Comparison of ENCODE assay signal across 1 cellular context in the genomic region with DNA sequence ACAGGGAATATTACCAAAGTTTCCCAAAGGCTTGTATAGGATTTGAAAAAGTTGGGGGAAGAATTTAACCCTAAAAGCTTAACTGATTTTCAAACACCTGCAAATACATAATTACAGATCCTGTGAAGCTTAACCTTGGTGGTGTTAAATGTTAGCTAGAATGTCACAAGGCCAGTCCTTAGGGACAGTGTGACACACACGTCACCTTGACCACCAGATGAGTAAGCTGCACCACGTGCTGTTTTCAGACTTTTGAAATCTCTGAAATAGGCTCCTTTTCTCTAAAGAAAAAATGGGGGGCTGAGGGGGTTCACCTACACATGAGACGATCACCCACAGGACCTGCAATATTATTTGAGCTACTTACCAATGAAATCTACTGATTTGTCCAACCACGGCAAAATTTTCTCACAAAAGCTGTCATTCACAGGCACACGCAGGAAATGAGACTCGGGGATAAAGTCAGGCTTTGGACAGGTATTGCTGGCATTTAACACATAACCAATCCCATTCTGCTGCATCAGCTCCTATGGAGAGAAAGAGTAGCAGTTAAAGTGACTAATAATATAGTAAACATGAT.
TF ChIP-seq lines count a peak whose summit lies in the region.

No MANE protein-coding gene starts in this region.

TF ChIP-seq in GM12878, 131 proteins besides CTCF, POLR2A, EP300 and RAD21 (continued from another document and continues in another):
- TF ChIP-seq, protein P1, sequence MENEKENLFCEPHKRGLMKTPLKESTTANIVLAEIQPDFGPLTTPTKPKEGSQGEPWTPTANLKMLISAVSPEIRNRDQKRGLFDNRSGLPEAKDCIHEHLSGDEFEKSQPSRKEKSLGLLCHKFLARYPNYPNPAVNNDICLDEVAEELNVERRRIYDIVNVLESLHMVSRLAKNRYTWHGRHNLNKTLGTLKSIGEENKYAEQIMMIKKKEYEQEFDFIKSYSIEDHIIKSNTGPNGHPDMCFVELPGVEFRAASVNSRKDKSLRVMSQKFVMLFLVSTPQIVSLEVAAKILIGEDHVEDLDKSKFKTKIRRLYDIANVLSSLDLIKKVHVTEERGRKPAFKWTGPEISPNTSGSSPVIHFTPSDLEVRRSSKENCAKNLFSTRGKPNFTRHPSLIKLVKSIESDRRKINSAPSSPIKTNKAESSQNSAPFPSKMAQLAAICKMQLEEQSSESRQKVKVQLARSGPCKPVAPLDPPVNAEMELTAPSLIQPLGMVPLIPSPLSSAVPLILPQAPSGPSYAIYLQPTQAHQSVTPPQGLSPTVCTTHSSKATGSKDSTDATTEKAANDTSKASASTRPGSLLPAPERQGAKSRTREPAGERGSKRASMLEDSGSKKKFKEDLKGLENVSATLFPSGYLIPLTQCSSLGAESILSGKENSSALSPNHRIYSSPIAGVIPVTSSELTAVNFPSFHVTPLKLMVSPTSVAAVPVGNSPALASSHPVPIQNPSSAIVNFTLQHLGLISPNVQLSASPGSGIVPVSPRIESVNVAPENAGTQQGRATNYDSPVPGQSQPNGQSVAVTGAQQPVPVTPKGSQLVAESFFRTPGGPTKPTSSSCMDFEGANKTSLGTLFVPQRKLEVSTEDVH (IDR thresholded peaks at IDR 0.05; ENCODE audit: low read depth, partially characterized antibody) = peak; percentile 59
- TF ChIP-seq, protein P2, sequence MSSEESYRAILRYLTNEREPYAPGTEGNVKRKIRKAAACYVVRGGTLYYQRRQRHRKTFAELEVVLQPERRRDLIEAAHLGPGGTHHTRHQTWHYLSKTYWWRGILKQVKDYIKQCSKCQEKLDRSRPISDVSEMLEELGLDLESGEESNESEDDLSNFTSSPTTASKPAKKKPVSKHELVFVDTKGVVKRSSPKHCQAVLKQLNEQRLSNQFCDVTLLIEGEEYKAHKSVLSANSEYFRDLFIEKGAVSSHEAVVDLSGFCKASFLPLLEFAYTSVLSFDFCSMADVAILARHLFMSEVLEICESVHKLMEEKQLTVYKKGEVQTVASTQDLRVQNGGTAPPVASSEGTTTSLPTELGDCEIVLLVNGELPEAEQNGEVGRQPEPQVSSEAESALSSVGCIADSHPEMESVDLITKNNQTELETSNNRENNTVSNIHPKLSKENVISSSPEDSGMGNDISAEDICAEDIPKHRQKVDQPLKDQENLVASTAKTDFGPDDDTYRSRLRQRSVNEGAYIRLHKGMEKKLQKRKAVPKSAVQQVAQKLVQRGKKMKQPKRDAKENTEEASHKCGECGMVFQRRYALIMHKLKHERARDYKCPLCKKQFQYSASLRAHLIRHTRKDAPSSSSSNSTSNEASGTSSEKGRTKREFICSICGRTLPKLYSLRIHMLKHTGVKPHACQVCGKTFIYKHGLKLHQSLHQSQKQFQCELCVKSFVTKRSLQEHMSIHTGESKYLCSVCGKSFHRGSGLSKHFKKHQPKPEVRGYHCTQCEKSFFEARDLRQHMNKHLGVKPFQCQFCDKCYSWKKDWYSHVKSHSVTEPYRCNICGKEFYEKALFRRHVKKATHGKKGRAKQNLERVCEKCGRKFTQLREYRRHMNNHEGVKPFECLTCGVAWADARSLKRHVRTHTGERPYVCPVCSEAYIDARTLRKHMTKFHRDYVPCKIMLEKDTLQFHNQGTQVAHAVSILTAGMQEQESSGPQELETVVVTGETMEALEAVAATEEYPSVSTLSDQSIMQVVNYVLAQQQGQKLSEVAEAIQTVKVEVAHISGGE (CRISPR knock-in tag; IDR thresholded peaks at IDR 0.05) = no peak
- TF ChIP-seq NR2F1 (conservative IDR thresholded peaks at IDR 0.05) (peak; percentile 96), ASH2L (IDR thresholded peaks at IDR 0.05; ENCODE audit: borderline replicate concordance, low read depth) (0 out of 2 replicates have a peak, but pooled peaks have one; percentile 11), KLF5 (IDR thresholded peaks at IDR 0.05; ENCODE audit: partially characterized antibody) (no peak), CBX5 (IDR thresholded peaks at IDR 0.05; ENCODE audit: low read depth) (no peak), NR2C2 (IDR thresholded peaks at IDR 0.05; ENCODE audit: borderline replicate concordance, control insufficient read depth, insufficient read length, low read depth) (no peak), SMAD5 (IDR thresholded peaks at IDR 0.05; ENCODE audit: low read depth) (no peak), RUNX3 (IDR thresholded peaks at IDR 0.05; ENCODE audit: low read length) (peak; percentile 77), SMC3 (IDR thresholded peaks at IDR 0.05; ENCODE audit: borderline replicate concordance, low read length) (peak; percentile 4; the same call in 1 of the 2 replicates), TARDBP (IDR thresholded peaks at IDR 0.05; ENCODE audit: borderline replicate concordance) (no peak), YY1 (IDR thresholded peaks at IDR 0.05; ENCODE audit: low read depth, low read length) (no peak), SREBF2 (IDR thresholded peaks at IDR 0.05; ENCODE audit: low read length) (no peak), RBBP5 (conservative IDR thresholded peaks at IDR 0.05) (no peak), ETV6 (conservative IDR thresholded peaks at IDR 0.05 in 1 of 2, IDR thresholded peaks at IDR 0.05 in 1 of 2; ENCODE audit: borderline replicate concordance in 1 of 2, low read depth in 1 of 2) (no peak), BRCA1 (IDR thresholded peaks at IDR 0.05; ENCODE audit: low read depth, low read length) (no peak), TCF3 (IDR thresholded peaks at IDR 0.05; ENCODE audit: borderline replicate concordance, insufficient read depth, low read depth, low read length) (no peak), FOXM1 (IDR thresholded peaks at IDR 0.05; ENCODE audit: low read depth, low read length) (0 out of 2 replicates have a peak, but pooled peaks have one; percentile 22)
- TF ChIP-seq, protein P3, sequence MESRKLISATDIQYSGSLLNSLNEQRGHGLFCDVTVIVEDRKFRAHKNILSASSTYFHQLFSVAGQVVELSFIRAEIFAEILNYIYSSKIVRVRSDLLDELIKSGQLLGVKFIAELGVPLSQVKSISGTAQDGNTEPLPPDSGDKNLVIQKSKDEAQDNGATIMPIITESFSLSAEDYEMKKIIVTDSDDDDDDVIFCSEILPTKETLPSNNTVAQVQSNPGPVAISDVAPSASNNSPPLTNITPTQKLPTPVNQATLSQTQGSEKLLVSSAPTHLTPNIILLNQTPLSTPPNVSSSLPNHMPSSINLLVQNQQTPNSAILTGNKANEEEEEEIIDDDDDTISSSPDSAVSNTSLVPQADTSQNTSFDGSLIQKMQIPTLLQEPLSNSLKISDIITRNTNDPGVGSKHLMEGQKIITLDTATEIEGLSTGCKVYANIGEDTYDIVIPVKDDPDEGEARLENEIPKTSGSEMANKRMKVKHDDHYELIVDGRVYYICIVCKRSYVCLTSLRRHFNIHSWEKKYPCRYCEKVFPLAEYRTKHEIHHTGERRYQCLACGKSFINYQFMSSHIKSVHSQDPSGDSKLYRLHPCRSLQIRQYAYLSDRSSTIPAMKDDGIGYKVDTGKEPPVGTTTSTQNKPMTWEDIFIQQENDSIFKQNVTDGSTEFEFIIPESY (IDR thresholded peaks at IDR 0.05) = no peak
- TF ChIP-seq, protein P4, sequence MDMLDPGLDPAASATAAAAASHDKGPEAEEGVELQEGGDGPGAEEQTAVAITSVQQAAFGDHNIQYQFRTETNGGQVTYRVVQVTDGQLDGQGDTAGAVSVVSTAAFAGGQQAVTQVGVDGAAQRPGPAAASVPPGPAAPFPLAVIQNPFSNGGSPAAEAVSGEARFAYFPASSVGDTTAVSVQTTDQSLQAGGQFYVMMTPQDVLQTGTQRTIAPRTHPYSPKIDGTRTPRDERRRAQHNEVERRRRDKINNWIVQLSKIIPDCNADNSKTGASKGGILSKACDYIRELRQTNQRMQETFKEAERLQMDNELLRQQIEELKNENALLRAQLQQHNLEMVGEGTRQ (IDR thresholded peaks at IDR 0.05; ENCODE audit: borderline replicate concordance, low read depth, low read length) = peak; percentile 87
- TF ChIP-seq, protein P5, sequence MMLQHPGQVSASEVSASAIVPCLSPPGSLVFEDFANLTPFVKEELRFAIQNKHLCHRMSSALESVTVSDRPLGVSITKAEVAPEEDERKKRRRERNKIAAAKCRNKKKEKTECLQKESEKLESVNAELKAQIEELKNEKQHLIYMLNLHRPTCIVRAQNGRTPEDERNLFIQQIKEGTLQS (IDR thresholded peaks at IDR 0.05; ENCODE audit: borderline replicate concordance, extremely low read depth, low read depth, low read length) = peak; percentile 26; the same call in 1 of the 2 replicates
- TF ChIP-seq, protein P6, sequence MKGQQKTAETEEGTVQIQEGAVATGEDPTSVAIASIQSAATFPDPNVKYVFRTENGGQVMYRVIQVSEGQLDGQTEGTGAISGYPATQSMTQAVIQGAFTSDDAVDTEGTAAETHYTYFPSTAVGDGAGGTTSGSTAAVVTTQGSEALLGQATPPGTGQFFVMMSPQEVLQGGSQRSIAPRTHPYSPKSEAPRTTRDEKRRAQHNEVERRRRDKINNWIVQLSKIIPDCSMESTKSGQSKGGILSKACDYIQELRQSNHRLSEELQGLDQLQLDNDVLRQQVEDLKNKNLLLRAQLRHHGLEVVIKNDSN (IDR thresholded peaks at IDR 0.05; ENCODE audit: borderline replicate concordance, extremely low read length, insufficient read depth, low read depth, low read length) = peak; percentile 46
- TF ChIP-seq, protein P7, sequence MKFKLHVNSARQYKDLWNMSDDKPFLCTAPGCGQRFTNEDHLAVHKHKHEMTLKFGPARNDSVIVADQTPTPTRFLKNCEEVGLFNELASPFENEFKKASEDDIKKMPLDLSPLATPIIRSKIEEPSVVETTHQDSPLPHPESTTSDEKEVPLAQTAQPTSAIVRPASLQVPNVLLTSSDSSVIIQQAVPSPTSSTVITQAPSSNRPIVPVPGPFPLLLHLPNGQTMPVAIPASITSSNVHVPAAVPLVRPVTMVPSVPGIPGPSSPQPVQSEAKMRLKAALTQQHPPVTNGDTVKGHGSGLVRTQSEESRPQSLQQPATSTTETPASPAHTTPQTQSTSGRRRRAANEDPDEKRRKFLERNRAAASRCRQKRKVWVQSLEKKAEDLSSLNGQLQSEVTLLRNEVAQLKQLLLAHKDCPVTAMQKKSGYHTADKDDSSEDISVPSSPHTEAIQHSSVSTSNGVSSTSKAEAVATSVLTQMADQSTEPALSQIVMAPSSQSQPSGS (IDR thresholded peaks at IDR 0.05; ENCODE audit: low read length) = peak; percentile 76; the same call in 1 of the 2 replicates
- TF ChIP-seq, protein P8, sequence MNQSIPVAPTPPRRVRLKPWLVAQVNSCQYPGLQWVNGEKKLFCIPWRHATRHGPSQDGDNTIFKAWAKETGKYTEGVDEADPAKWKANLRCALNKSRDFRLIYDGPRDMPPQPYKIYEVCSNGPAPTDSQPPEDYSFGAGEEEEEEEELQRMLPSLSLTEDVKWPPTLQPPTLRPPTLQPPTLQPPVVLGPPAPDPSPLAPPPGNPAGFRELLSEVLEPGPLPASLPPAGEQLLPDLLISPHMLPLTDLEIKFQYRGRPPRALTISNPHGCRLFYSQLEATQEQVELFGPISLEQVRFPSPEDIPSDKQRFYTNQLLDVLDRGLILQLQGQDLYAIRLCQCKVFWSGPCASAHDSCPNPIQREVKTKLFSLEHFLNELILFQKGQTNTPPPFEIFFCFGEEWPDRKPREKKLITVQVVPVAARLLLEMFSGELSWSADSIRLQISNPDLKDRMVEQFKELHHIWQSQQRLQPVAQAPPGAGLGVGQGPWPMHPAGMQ (IDR thresholded peaks at IDR 0.05; ENCODE audit: borderline replicate concordance) = no peak
- TF ChIP-seq, protein P9, sequence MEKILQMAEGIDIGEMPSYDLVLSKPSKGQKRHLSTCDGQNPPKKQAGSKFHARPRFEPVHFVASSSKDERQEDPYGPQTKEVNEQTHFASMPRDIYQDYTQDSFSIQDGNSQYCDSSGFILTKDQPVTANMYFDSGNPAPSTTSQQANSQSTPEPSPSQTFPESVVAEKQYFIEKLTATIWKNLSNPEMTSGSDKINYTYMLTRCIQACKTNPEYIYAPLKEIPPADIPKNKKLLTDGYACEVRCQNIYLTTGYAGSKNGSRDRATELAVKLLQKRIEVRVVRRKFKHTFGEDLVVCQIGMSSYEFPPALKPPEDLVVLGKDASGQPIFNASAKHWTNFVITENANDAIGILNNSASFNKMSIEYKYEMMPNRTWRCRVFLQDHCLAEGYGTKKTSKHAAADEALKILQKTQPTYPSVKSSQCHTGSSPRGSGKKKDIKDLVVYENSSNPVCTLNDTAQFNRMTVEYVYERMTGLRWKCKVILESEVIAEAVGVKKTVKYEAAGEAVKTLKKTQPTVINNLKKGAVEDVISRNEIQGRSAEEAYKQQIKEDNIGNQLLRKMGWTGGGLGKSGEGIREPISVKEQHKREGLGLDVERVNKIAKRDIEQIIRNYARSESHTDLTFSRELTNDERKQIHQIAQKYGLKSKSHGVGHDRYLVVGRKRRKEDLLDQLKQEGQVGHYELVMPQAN (conservative IDR thresholded peaks at IDR 0.05) = 0 out of 2 replicates have a peak, but pooled peaks have one; percentile 52
- TF ChIP-seq, protein P10, sequence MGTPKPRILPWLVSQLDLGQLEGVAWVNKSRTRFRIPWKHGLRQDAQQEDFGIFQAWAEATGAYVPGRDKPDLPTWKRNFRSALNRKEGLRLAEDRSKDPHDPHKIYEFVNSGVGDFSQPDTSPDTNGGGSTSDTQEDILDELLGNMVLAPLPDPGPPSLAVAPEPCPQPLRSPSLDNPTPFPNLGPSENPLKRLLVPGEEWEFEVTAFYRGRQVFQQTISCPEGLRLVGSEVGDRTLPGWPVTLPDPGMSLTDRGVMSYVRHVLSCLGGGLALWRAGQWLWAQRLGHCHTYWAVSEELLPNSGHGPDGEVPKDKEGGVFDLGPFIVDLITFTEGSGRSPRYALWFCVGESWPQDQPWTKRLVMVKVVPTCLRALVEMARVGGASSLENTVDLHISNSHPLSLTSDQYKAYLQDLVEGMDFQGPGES (IDR thresholded peaks at IDR 0.05) = no peak
- TF ChIP-seq, protein P11, sequence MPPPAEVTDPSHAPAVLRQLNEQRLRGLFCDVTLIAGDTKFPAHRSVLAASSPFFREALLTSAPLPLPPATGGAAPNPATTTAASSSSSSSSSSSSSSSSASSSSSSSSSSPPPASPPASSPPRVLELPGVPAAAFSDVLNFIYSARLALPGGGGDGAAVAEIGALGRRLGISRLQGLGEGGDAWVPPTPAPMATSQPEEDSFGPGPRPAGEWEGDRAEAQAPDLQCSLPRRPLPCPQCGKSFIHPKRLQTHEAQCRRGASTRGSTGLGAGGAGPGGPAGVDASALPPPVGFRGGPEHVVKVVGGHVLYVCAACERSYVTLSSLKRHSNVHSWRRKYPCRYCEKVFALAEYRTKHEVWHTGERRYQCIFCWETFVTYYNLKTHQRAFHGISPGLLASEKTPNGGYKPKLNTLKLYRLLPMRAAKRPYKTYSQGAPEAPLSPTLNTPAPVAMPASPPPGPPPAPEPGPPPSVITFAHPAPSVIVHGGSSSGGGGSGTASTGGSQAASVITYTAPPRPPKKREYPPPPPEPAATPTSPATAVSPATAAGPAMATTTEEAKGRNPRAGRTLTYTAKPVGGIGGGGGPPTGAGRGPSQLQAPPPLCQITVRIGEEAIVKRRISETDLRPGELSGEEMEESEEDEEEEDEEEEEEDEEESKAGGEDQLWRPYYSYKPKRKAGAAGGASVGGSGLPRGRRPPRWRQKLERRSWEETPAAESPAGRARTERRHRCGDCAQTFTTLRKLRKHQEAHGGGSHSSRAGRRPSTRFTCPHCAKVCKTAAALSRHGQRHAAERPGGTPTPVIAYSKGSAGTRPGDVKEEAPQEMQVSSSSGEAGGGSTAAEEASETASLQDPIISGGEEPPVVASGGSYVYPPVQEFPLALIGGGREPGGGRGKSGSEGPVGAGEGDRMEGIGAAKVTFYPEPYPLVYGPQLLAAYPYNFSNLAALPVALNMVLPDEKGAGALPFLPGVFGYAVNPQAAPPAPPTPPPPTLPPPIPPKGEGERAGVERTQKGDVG (CRISPR knock-in tag; IDR thresholded peaks at IDR 0.05) = no peak
- TF ChIP-seq, protein P12, sequence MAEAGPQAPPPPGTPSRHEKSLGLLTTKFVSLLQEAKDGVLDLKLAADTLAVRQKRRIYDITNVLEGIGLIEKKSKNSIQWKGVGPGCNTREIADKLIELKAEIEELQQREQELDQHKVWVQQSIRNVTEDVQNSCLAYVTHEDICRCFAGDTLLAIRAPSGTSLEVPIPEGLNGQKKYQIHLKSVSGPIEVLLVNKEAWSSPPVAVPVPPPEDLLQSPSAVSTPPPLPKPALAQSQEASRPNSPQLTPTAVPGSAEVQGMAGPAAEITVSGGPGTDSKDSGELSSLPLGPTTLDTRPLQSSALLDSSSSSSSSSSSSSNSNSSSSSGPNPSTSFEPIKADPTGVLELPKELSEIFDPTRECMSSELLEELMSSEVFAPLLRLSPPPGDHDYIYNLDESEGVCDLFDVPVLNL (IDR thresholded peaks at IDR 0.05; ENCODE audit: low read depth, low read length) = no peak
